ENCODE assay signal across 25 cellular contexts in the genomic region with DNA sequence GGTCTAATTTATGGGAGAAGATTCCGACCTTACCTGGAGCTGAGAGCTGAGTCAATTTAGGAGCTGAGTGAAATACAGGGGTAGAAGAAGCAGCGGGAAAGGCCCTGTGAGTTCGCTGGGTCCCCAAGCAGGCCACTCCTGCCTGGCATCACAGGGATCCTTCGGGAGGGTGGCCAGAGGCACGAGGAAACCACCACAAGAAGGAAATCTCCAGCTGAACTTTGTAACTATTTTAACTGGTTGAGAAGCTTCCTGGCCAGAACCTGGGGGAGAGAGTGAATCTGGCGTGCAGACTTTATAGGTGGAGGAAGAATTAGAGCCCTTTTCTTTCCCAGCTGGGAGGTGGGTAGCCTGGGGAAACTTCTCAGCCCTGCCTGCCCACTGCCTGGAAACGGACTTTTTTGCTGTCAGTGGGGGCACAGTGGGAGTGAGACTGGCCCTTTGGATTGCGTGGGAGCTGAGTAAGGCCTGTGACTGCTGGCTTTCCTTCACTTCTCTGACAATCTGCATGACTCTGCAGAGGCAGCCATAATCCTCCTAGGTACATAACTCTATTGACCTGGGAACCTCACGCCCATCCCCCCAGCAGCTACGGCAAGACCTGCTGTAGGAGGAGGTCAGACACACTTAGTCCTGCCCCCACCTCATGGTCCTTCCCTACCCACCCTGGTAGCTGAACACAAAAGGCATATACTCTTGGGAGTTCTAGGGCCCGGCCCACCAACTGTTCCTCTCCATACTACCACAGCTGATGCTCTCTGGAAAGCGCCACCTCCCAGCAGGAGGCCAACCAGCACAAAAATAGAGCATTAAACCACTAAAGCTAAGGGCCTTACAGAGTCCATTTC.
"Had no signal": no experiment of that assay in that cellular context is flagged by ENCODE, and none has a peak within 500 bp of the region (broad histone marks: within the 10 kb centered on the region; RNA-seq: fewer than 3 reads in every experiment).

No MANE protein-coding gene starts in this region.

- H3K36me3 ChIP-seq: esophagus muscularis mucosa, heart right ventricle, left ventricle myocardium inferior, spleen, thyroid gland, upper lobe of right lung had no signal

- H3K27me3 ChIP-seq: esophagus muscularis mucosa, foreskin keratinocyte, heart right ventricle, spleen, thyroid gland, upper lobe of right lung had no signal

- H3K36me3 Mint-ChIP-seq: naive B cell had no signal

- H3K4me3 ChIP-seq: esophagus muscularis mucosa, heart right ventricle, left ventricle myocardium inferior, lung, spleen, thyroid gland, upper lobe of right lung had no signal

- H3K27ac ChIP-seq: esophagus muscularis mucosa, foreskin keratinocyte, heart right ventricle, left ventricle myocardium inferior, parathyroid adenoma, spleen, thyroid gland, upper lobe of right lung had no signal

- H3K9ac ChIP-seq: parathyroid adenoma had no signal

- H3K4me1 Mint-ChIP-seq: activated B cell treated with CpG ODN at 0.5 μM for 24 hours; activated T-helper 17 cell treated with anti-CD3 and anti-CD28 coated beads, Interleukin-2, amount 50 U/mL, for 72 hours; naive B cell; T-helper 17 cell had no signal

- H3K79me2 ChIP-seq: parathyroid adenoma had no signal

- H3K27ac Mint-ChIP-seq: activated B cell treated with CpG ODN at 0.5 μM for 24 hours; activated CD8-positive, alpha-beta T cell treated with anti-CD3 and anti-CD28 coated beads for 36 hours; activated T-helper 17 cell treated with anti-CD3 and anti-CD28 coated beads, Interleukin-2, amount 50 U/mL, for 72 hours; T-helper 17 cell had no signal

- H2AFZ ChIP-seq: parathyroid adenoma had no signal

- DNase-seq: activated B cell treated with CpG ODN at 0.5 μM for 24 hours; activated CD4-positive, alpha-beta T cell treated with anti-CD3 and anti-CD28 coated beads, Interleukin-2, amount 50 U/mL, for 1 hour; activated CD8-positive, alpha-beta T cell treated with anti-CD3 and anti-CD28 coated beads for 36 hours; activated gamma-delta T cell treated with Interleukin-2 at 50 U/mL for 16 hours; activated naive CD4-positive, alpha-beta T cell treated with anti-CD3 and anti-CD28 coated beads, Interleukin-2, amount 50 U/mL, for 16 hours; activated T-cell treated with anti-CD3 and anti-CD28 coated beads, Interleukin-2, amount 50 U/mL, for 4 hours; amniotic stem cell; caudate nucleus; foreskin keratinocyte; heart right ventricle; left ventricle myocardium inferior; naive B cell; occipital lobe; right cardiac atrium; spleen; stimulated activated CD4-positive, alpha-beta T cell treated with anti-CD3 and anti-CD28 coated beads, Interleukin-2, amount 100 ng/mL, for 48 hours; stimulated activated naive CD8-positive, alpha-beta T cell treated with anti-CD3 and anti-CD28 coated beads, Interleukin-15, Interleukin-2, amounts not matched to agents 100 U/mL and 50 U/mL, for 24 hours; T-helper 17 cell; T1000; thyroid gland; upper lobe of right lung had no signal

- ATAC-seq: activated CD8-positive, alpha-beta T cell treated with anti-CD3 and anti-CD28 coated beads for 36 hours; activated T-cell treated with anti-CD3 and anti-CD28 coated beads, Interleukin-2, amount 50 U/mL, for 4 hours; activated T-helper 17 cell treated with anti-CD3 and anti-CD28 coated beads, Interleukin-2, amount 50 U/mL, for 72 hours; foreskin keratinocyte; heart right ventricle; right cardiac atrium; stimulated activated naive CD8-positive, alpha-beta T cell treated with anti-CD3 and anti-CD28 coated beads, Interleukin-15, Interleukin-2, amounts not matched to agents 100 U/mL and 50 U/mL, for 24 hours; T-helper 17 cell; upper lobe of right lung had no signal

- H3K4me1 ChIP-seq: esophagus muscularis mucosa, foreskin keratinocyte, heart right ventricle, left ventricle myocardium inferior, parathyroid adenoma, spleen, thyroid gland, upper lobe of right lung had no signal

- H3K27me3 Mint-ChIP-seq: activated B cell treated with CpG ODN at 0.5 μM for 24 hours; activated CD8-positive, alpha-beta T cell treated with anti-CD3 and anti-CD28 coated beads for 36 hours; activated T-helper 17 cell treated with anti-CD3 and anti-CD28 coated beads, Interleukin-2, amount 50 U/mL, for 72 hours; naive B cell; T-helper 17 cell had no signal

- H3K4me3 Mint-ChIP-seq: activated B cell treated with CpG ODN at 0.5 μM for 24 hours; activated CD8-positive, alpha-beta T cell treated with anti-CD3 and anti-CD28 coated beads for 36 hours; activated T-cell treated with anti-CD3 and anti-CD28 coated beads, Interleukin-2, amount 50 U/mL, for 4 hours; activated T-helper 17 cell treated with anti-CD3 and anti-CD28 coated beads, Interleukin-2, amount 50 U/mL, for 72 hours; naive B cell; T-helper 17 cell had no signal

- H3K9me3 ChIP-seq: thyroid gland, upper lobe of right lung had no signal
